Comparison of ENCODE assay signal across 15 cellular contexts in genomic region chr12:74782086-74782485, GRCh38.
"Had no signal": no experiment of that assay in that cellular context is flagged by ENCODE, and none has a peak within 500 bp of the region (broad histone marks: within the 10 kb centered on the region; RNA-seq: fewer than 3 reads in every experiment).

No MANE protein-coding gene starts in this region.

- H3K9me3 ChIP-seq: gastroesophageal sphincter had no signal

- H3K36me3 ChIP-seq: breast epithelium, gastroesophageal sphincter had no signal

- DNase-seq: activated CD4-positive, alpha-beta T cell treated with anti-CD3 and anti-CD28 coated beads, Interleukin-2, amount 10 ng/mL, durations not matched to agents 7 days and 5 days; activated CD4-positive, CD25-positive, alpha-beta regulatory T cell; activated CD8-positive, alpha-beta memory T cell treated with anti-CD3 and anti-CD28 coated beads, Interleukin-2, amount 50 U/mL, for 48 hours; activated naive CD4-positive, alpha-beta T cell; activated naive CD8-positive, alpha-beta T cell treated with anti-CD3 and anti-CD28 coated beads, Interleukin-2, amount 10 ng/mL, durations not matched to agents 7 days and 5 days; dorsolateral prefrontal cortex; left colon; naive thymus-derived CD8-positive, alpha-beta T cell; right cardiac atrium; stimulated activated CD4-positive, alpha-beta T cell treated with anti-CD3 and anti-CD28 coated beads, Interleukin-1b, Interleukin-23, amount 100 ng/mL, for 48 hours; stimulated activated naive CD8-positive, alpha-beta T cell treated with anti-CD3 and anti-CD28 coated beads, Interleukin-15, amount 100 ng/mL, for 72 hours; SW 1271 had no signal

- H3K27me3 ChIP-seq: breast epithelium, dorsolateral prefrontal cortex, gastroesophageal sphincter had no signal

- H3K27ac ChIP-seq: breast epithelium, dorsolateral prefrontal cortex, gastroesophageal sphincter had no signal

- ATAC-seq: gastroesophageal sphincter; left colon; naive thymus-derived CD8-positive, alpha-beta T cell; right cardiac atrium; stimulated activated naive CD8-positive, alpha-beta T cell treated with anti-CD3 and anti-CD28 coated beads, Interleukin-15, amount 100 ng/mL, for 72 hours had no signal

- H3K4me3 ChIP-seq: breast epithelium, dorsolateral prefrontal cortex, gastroesophageal sphincter, lung had no signal

- H3K4me1 ChIP-seq: breast epithelium, gastroesophageal sphincter had no signal
